In genomic region chr7:28478661-28479060, GRCh38 we compare ENCODE assay signal across 20 cellular contexts.
DNase-seq lines count a peak whose midpoint lies in the region; ATAC-seq, FAIRE-seq and TF ChIP-seq lines count a peak whose summit lies in the region.
"Had no signal": no experiment of that assay in that cellular context is flagged by ENCODE, and none has a peak within 500 bp of the region (broad histone marks: within the 10 kb centered on the region; RNA-seq: fewer than 3 reads in every experiment).

No MANE protein-coding gene starts in this region.

- H3K9ac ChIP-seq in BLaER1 (no peak overlapping the region), astrocyte (ENCODE audit: low read length) (no peak overlapping the region), mesendoderm (ENCODE audit: low read length) (no peak overlapping the region)
- H3K9ac ChIP-seq: SK-N-SH had no signal

- H2BK15ac ChIP-seq in mesendoderm (replicated peaks; ENCODE audit: low read depth) = no peak overlapping the region

- H3K27ac ChIP-seq in BLaER1 = 0 out of 2 replicates have a peak overlapping the region, but pooled peaks have one; percentile 12
- H3K27ac ChIP-seq in astrocyte (ENCODE audit: low read depth, low read length) = no peak overlapping the region
- no peak overlapping the region for H3K27ac ChIP-seq in esophagus muscularis mucosa (replicated peaks in 1 of 4)
- H3K27ac ChIP-seq in mesendoderm (ENCODE audit: low read depth, low read length) = no peak overlapping the region
- H3K27ac ChIP-seq: A549, C4-2B, HL-60 had no signal

- no peak for TF ChIP-seq POLR2A in esophagus muscularis mucosa (IDR thresholded peaks at IDR 0.05; ENCODE audit: low read depth)

- H3K27ac Mint-ChIP-seq in astrocyte (ENCODE audit: unreplicated experiment) = no peak overlapping the region
- H3K27ac Mint-ChIP-seq: GM23338, T-cell had no signal

- H2BK120ac ChIP-seq in mesendoderm (ENCODE audit: low read depth, low read length) = no peak overlapping the region

- no peaks in the 10 kb centered on the region for H3K36me3 Mint-ChIP-seq in astrocyte (ENCODE audit: low read depth, unreplicated experiment)
- H3K36me3 Mint-ChIP-seq: T-cell had no signal

- no peak overlapping the region for H3K4me3 ChIP-seq in BLaER1
- no peak overlapping the region for H3K4me3 ChIP-seq in astrocyte (ENCODE audit: insufficient read depth, low read depth, low read length)
- H3K4me3 ChIP-seq in esophagus muscularis mucosa = no peak overlapping the region
- H3K4me3 ChIP-seq in mesendoderm (ENCODE audit: low read length) = no peak overlapping the region
- H3K4me3 ChIP-seq: A549, GM23338 had no signal

- intact Hi-C loops in esophagus muscularis mucosa (cut with DNase I) = no loop called here

- no peak overlapping the region for H3K23ac ChIP-seq in mesendoderm (ENCODE audit: low read length)

- no peaks in the 10 kb centered on the region for H3K79me1 ChIP-seq in mesendoderm (ENCODE audit: low read length)

- no peak overlapping the region for H3K18ac ChIP-seq in mesendoderm (ENCODE audit: low read length)

- FAIRE-seq in GM18507 (lab: Jason Lieb, UNC) (peak; percentile 50), astrocyte (lab: Jason Lieb, UNC) (no peak)
- FAIRE-seq: A549, HTR-8/SVneo had no signal

- H3K4me1 ChIP-seq in BLaER1 = peaks cover 52% of the 10 kb centered on the region
- peaks cover 42% of the 10 kb centered on the region for H3K4me1 ChIP-seq in astrocyte (ENCODE audit: insufficient read depth, low read length)
- H3K4me1 ChIP-seq in esophagus muscularis mucosa = peaks cover 0 to 18% (median 12%) of the 10 kb centered on the region in 4 donors
- peaks cover 2% of the 10 kb centered on the region for H3K4me1 ChIP-seq in mesendoderm (ENCODE audit: control insufficient read depth, low read depth, low read length)
- H3K4me1 ChIP-seq: A549 had no signal

- no peak overlapping the region for H2AK5ac ChIP-seq in mesendoderm (ENCODE audit: low read length)

- H3K4me2 ChIP-seq in BLaER1 = no peak overlapping the region
- no peak overlapping the region for H3K4me2 ChIP-seq in astrocyte (ENCODE audit: low read length)
- no peak overlapping the region for H3K4me2 ChIP-seq in mesendoderm (ENCODE audit: low read length)
- H3K4me2 ChIP-seq: A549, GM23338, SK-N-SH had no signal

- H2BK5ac ChIP-seq in mesendoderm (ENCODE audit: low read length) = no peak overlapping the region

- H3K9me3 ChIP-seq in BLaER1 (peaks cover 8% of the 10 kb centered on the region; the same call in 1 of the 2 replicates), astrocyte (ENCODE audit: insufficient read depth, low read depth, low read length) (no peaks in the 10 kb centered on the region), esophagus muscularis mucosa (no peaks in the 10 kb centered on the region)
- H3K9me3 ChIP-seq: A549, SK-N-SH had no signal

- no peak for TF ChIP-seq CTCF in astrocyte (IDR thresholded peaks at IDR 0.05; ENCODE audit: insufficient read depth, low read depth, low read length)
- TF ChIP-seq CTCF in esophagus muscularis mucosa (IDR thresholded peaks at IDR 0.05) = no peak

- H3K27me3 ChIP-seq in BLaER1 (no peaks in the 10 kb centered on the region), astrocyte (ENCODE audit: insufficient read depth, low read length) (no peaks in the 10 kb centered on the region), esophagus muscularis mucosa (no peaks in the 10 kb centered on the region), mesendoderm (ENCODE audit: insufficient read depth, low read length, poor library complexity) (no peaks in the 10 kb centered on the region)

- no peaks in the 10 kb centered on the region for H3K36me3 ChIP-seq in BLaER1
- no peaks in the 10 kb centered on the region for H3K36me3 ChIP-seq in astrocyte (ENCODE audit: insufficient read depth, low read length)
- no peaks in the 10 kb centered on the region for H3K36me3 ChIP-seq in esophagus muscularis mucosa
- no peaks in the 10 kb centered on the region for H3K36me3 ChIP-seq in mesendoderm (ENCODE audit: control insufficient read depth, insufficient read depth, low read length)

- no peak overlapping the region for H2AFZ ChIP-seq in astrocyte (ENCODE audit: low read depth, low read length)
- H2AFZ ChIP-seq: GM23338 had no signal

- no peak overlapping the region for H4K8ac ChIP-seq in mesendoderm (ENCODE audit: low read depth, low read length)

- H3K4me1 Mint-ChIP-seq in astrocyte (ENCODE audit: low read depth, unreplicated experiment) = peaks cover 48% of the 10 kb centered on the region

- DNase-seq in GM18507 (ENCODE audit: extremely low spot score, insufficient read length, low read depth) (no peak), NCI-H345 treated with DMSO at 0.1 percent for 48 hours (lab: John Stamatoyannopoulos, UW; ENCODE audit: unreplicated experiment) (peak; percentile 42), astrocyte (ENCODE audit: low read depth) (peak; percentile 76), NCI-H1930 (lab: John Stamatoyannopoulos, UW) (no peak), esophagus muscularis mucosa (ENCODE audit: extremely low spot score) (no peak), mesendoderm (no peak)
- DNase-seq: MV-4-11, NCI-H2029 treated with DMSO at 0.1 percent for 48 hours, NCI-H446, SHP77, SK-N-SH, T-cell had no signal

- H3K4me3 Mint-ChIP-seq in astrocyte (ENCODE audit: unreplicated experiment) = no peak overlapping the region
- H3K4me3 Mint-ChIP-seq: GM23338, T-cell had no signal

- WGBS in esophagus muscularis mucosa = 75% methylated on average over 2 of the region's 2 CpGs
- WGBS in mesendoderm (ENCODE audit: extremely low coverage, insufficient coverage, low lambda C conversion rate) = no CpG with 5 or more reads among the region's 2 CpGs

- H3K79me2 ChIP-seq in astrocyte (ENCODE audit: insufficient read depth, low read length) (no peaks in the 10 kb centered on the region), mesendoderm (ENCODE audit: control insufficient read depth, insufficient read depth, low read length) (no peaks in the 10 kb centered on the region)

- H3K9me3 Mint-ChIP-seq in astrocyte (ENCODE audit: unreplicated experiment) = no peaks in the 10 kb centered on the region
- H3K9me3 Mint-ChIP-seq: GM23338, T-cell had no signal

- H4K20me1 ChIP-seq in BLaER1 = no peaks in the 10 kb centered on the region
- H4K20me1 ChIP-seq in astrocyte (ENCODE audit: insufficient read depth, low read length) = peaks cover 5% of the 10 kb centered on the region

- H3K4ac ChIP-seq in mesendoderm (ENCODE audit: low read depth, low read length) = no peak overlapping the region

- H3K56ac ChIP-seq in mesendoderm (ENCODE audit: low read length) = no peak overlapping the region

- no peak for TF ChIP-seq EP300 in esophagus muscularis mucosa (IDR thresholded peaks at IDR 0.05)

- ATAC-seq in GM19455 (IDR thresholded peaks at IDR 0.05; ENCODE audit: unreplicated experiment) = no peak
- ATAC-seq: A549, GM23338, HCT116, T-cell had no signal

- H4K5ac ChIP-seq in mesendoderm (ENCODE audit: low read length) = no peak overlapping the region

- H3K27me3 Mint-ChIP-seq in astrocyte (ENCODE audit: low read depth, unreplicated experiment) = no peaks in the 10 kb centered on the region

Comparison
In these comparisons a context has a peak if more than half of its experiments do, and no peak if none do; other contexts are left out.
1. DNase-seq: peak in NCI-H345 treated with DMSO at 0.1 percent for 48 hours (single experiment) and astrocyte (single experiment); none in GM18507 (single experiment), NCI-H1930 (0 of 2), esophagus muscularis mucosa (single experiment) and mesendoderm (single experiment).